In the genomic region with DNA sequence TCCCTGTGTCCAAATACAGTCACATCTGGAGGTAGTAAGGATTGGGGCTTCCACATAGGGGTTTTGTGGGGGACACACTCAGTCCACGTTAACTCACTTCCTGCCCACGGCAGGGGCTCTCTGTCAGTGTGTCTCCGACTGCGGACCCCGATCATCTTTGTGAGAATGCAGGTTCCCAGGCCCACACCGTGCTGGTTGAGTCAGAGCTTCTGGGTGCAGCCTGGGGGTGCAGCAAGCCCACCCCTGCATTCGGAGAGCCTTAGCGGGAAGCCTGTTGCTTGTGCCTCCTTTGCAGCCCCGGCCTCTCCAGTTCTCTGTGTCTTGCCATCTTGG, we compare ENCODE assay signal across 1 cellular context.
A peak's percentile ranks its signal among the peaks of the same experiment; 100 is the strongest.
TF ChIP-seq lines count a peak whose summit lies in the region.

No MANE protein-coding gene starts in this region.

TF ChIP-seq in A549, 52 proteins besides CTCF, POLR2A, EP300 and RAD21:
- TF ChIP-seq MAFK (IDR thresholded peaks at IDR 0.05; ENCODE audit: partially characterized antibody), result no peak
- peak; percentile 37; the same call in 1 of the 2 replicates for TF ChIP-seq HOXA7 (CRISPR knock-in tag; IDR thresholded peaks at IDR 0.05)
- no peak for TF ChIP-seq PHF8 (IDR thresholded peaks at IDR 0.05; ENCODE audit: borderline replicate concordance, low read depth)
- peak; percentile 63; the same call in 1 of the 2 replicates for TF ChIP-seq HOXB13 (CRISPR knock-in tag; IDR thresholded peaks at IDR 0.05; ENCODE audit: low read depth)
- 0 out of 5 replicates have a peak, but pooled peaks of 1 of the 2 experiments have one; percentile 36 for TF ChIP-seq JUN (IDR thresholded peaks at IDR 0.05)
- TF ChIP-seq RFX5 (IDR thresholded peaks at IDR 0.05), result no peak
- TF ChIP-seq, protein P1, sequence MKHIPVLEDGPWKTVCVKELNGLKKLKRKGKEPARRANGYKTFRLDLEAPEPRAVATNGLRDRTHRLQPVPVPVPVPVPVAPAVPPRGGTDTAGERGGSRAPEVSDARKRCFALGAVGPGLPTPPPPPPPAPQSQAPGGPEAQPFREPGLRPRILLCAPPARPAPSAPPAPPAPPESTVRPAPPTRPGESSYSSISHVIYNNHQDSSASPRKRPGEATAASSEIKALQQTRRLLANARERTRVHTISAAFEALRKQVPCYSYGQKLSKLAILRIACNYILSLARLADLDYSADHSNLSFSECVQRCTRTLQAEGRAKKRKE (CRISPR knock-in tag; IDR thresholded peaks at IDR 0.05; ENCODE audit: low read depth), result no peak
- TF ChIP-seq MAZ (IDR thresholded peaks at IDR 0.05; ENCODE audit: borderline replicate concordance, low read depth, low read length), result no peak
- 0 out of 2 replicates have a peak, but pooled peaks have one; percentile 9 for TF ChIP-seq GATA3 (IDR thresholded peaks at IDR 0.05; ENCODE audit: borderline replicate concordance)
